Comparison of ENCODE assay signal across 16 cellular contexts in the genomic region with DNA sequence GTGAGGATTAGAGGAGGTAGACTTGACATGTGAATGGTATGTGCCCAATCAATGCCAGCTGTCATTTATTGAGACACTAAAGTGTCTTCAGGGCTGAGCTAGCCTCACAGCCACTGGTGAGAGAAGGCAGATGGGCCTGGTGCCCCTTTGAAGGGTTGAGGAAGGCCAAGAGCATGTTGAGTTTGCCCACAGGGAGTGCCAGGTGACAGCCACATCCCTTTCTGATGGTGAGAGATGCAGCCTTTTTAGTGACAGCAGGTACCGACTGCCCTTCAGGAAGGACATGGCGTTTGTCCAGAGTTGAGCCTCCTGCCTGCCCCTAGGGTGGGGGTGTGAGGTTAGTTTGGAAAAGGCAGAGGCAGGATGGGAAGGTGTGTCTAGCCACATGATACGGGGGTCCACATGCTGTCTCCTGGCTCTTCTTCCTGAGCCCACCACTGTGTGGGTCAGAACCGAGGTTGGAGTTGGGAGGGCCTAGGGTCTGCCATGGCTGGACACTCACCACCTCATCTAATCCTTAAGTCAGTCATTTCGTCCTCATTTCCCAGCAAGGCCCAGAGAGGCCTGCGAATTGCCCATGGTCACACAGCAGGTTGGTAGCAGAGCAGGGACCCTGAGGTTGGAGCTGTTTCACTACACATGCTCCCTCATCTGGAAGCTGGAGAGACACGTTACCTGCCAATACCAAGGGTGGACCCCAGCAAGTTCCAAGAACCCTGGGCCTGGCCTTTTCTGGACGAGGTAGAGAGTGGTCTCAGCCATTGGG. TPM values are rescaled to one million over a fixed set of nuclear protein-coding genes. Genes with fewer than 3 reads are reported as not detected.
"Had no signal": no experiment of that assay in that cellular context is flagged by ENCODE, and none has a peak within 500 bp of the region (broad histone marks: within the 10 kb centered on the region; RNA-seq: fewer than 3 reads in every experiment).

No MANE protein-coding gene starts in this region.

- H3K27ac Mint-ChIP-seq: activated CD4-positive, alpha-beta memory T cell treated with anti-CD3 and anti-CD28 coated beads for 36 hours; activated naive CD4-positive, alpha-beta T cell treated with anti-CD3 and anti-CD28 coated beads, Interleukin-2, amount 50 U/mL, for 24 hours; stimulated activated naive CD8-positive, alpha-beta T cell treated with anti-CD3 and anti-CD28 coated beads, Interleukin-15, Interleukin-2, amounts not matched to agents 100 ng/mL and 50 ng/mL, for 24 hours; type B pancreatic cell had no signal

- H3K9me3 ChIP-seq: adrenal gland, colonic mucosa, suprapubic skin had no signal

- H3K36me3 Mint-ChIP-seq: activated CD4-positive, alpha-beta memory T cell treated with anti-CD3 and anti-CD28 coated beads for 36 hours; activated naive CD4-positive, alpha-beta T cell treated with anti-CD3 and anti-CD28 coated beads, Interleukin-2, amount 50 U/mL, for 24 hours; naive B cell; type B pancreatic cell had no signal

- ATAC-seq: foreskin keratinocyte had no signal

- DNase-seq: activated CD4-positive, alpha-beta memory T cell treated with anti-CD3 and anti-CD28 coated beads for 36 hours; activated effector memory CD4-positive, alpha-beta T cell treated with anti-CD3 and anti-CD28 coated beads, Interleukin-2, amount 50 U/mL, for 16 hours; activated T-cell treated with anti-CD3 and anti-CD28 coated beads, Interleukin-2, amount 50 U/mL, for 24 hours; adrenal gland; colonic mucosa; foreskin keratinocyte; mammary epithelial cell; naive B cell; small intestine; T-helper 1 cell; T1000 had no signal

- H3K27me3 Mint-ChIP-seq: activated CD4-positive, alpha-beta memory T cell treated with anti-CD3 and anti-CD28 coated beads for 36 hours; activated naive CD4-positive, alpha-beta T cell treated with anti-CD3 and anti-CD28 coated beads, Interleukin-2, amount 50 U/mL, for 24 hours; activated T-cell treated with anti-CD3 and anti-CD28 coated beads, Interleukin-2, amount 50 U/mL, for 24 hours; stimulated activated naive CD8-positive, alpha-beta T cell treated with anti-CD3 and anti-CD28 coated beads, Interleukin-15, Interleukin-2, amounts not matched to agents 100 ng/mL and 50 ng/mL, for 24 hours had no signal

- H3K27ac ChIP-seq: adrenal gland, cardiac muscle cell, colonic mucosa, foreskin keratinocyte, suprapubic skin had no signal

- H3K4me1 ChIP-seq: colonic mucosa, foreskin keratinocyte had no signal

- H3K36me3 ChIP-seq: adrenal gland, cardiac muscle cell, colonic mucosa, suprapubic skin had no signal

- H3K4me3 Mint-ChIP-seq: activated CD4-positive, alpha-beta memory T cell treated with anti-CD3 and anti-CD28 coated beads for 36 hours; activated naive CD4-positive, alpha-beta T cell treated with anti-CD3 and anti-CD28 coated beads, Interleukin-2, amount 50 U/mL, for 24 hours; activated T-cell treated with anti-CD3 and anti-CD28 coated beads, Interleukin-2, amount 50 U/mL, for 24 hours; naive B cell; stimulated activated naive CD8-positive, alpha-beta T cell treated with anti-CD3 and anti-CD28 coated beads, Interleukin-15, Interleukin-2, amounts not matched to agents 100 ng/mL and 50 ng/mL, for 24 hours; type B pancreatic cell had no signal

- H3K27me3 ChIP-seq: adrenal gland, cardiac muscle cell, colonic mucosa, foreskin keratinocyte, suprapubic skin had no signal

- H3K4me3 ChIP-seq: adrenal gland, cardiac muscle cell, colonic mucosa, suprapubic skin had no signal

- H3K9me3 Mint-ChIP-seq: activated CD4-positive, alpha-beta memory T cell treated with anti-CD3 and anti-CD28 coated beads for 36 hours; activated naive CD4-positive, alpha-beta T cell treated with anti-CD3 and anti-CD28 coated beads, Interleukin-2, amount 50 U/mL, for 24 hours; activated T-cell treated with anti-CD3 and anti-CD28 coated beads, Interleukin-2, amount 50 U/mL, for 24 hours; naive B cell; stimulated activated naive CD8-positive, alpha-beta T cell treated with anti-CD3 and anti-CD28 coated beads, Interleukin-15, Interleukin-2, amounts not matched to agents 100 ng/mL and 50 ng/mL, for 24 hours; type B pancreatic cell had no signal

RNA-seq across cellular contexts. Expression of a gene that starts 32.5 kb away (rescaled TPM):
- total RNA-seq: foreskin keratinocyte had no signal
- polyA plus RNA-seq: cardiac muscle cell, mammary epithelial cell had no signal

RNA-seq across cellular contexts. Expression of a gene that starts 57.7 kb away (rescaled TPM):
- total RNA-seq: mammary epithelial cell had no signal
